Comparison of ENCODE assay signal across 2 cellular contexts in the genomic region with DNA sequence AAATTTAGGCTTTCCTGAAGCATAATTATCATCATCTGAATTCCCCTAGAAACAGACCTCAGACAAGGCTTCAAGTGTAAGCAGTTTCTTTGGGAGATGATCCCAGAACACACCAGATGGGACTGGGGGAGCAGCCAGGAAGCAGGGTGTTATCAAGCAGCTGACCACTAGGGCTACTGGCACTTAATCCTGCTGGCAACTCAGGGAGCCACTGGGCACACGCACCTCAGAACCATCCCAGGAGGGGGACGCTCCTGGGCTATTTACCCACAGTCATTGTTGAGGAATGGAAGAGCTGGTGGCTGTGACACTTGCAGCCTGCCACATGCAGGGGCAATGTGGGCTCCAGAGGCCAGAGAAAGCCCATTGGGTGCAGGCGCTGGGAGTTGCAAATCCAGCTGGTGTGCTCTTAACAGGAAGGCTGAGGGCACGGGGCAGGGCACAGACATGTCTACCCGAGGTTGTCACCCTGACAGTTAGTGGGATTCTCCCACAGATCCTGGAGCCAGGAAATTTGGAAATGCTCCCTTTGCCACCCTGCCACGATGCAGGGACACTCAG.
TF ChIP-seq lines count a peak whose summit lies in the region.

No MANE protein-coding gene starts in this region.

TF ChIP-seq in IMR-90, 13 proteins besides CTCF, POLR2A, EP300 and RAD21:
- TF ChIP-seq FOS (IDR thresholded peaks at IDR 0.05; ENCODE audit: low read depth, low read length) (no peak), MXI1 (IDR thresholded peaks at IDR 0.05; ENCODE audit: borderline replicate concordance, low read depth, low read length) (no peak), SMC3 (IDR thresholded peaks at IDR 0.05; ENCODE audit: low read depth, low read length) (no peak), MAZ (IDR thresholded peaks at IDR 0.05; ENCODE audit: borderline replicate concordance, low read depth, low read length) (no peak), MAFK (IDR thresholded peaks at IDR 0.05; ENCODE audit: low read depth, low read length) (no peak), BHLHE40 (IDR thresholded peaks at IDR 0.05; ENCODE audit: low read depth, low read length) (no peak), RCOR1 (IDR thresholded peaks at IDR 0.05; ENCODE audit: insufficient replicate concordance, low read length) (no peak), NFE2L2 (IDR thresholded peaks at IDR 0.05; ENCODE audit: low read depth, low read length) (no peak), CHD1 (IDR thresholded peaks at IDR 0.05; ENCODE audit: low read depth, low read length) (no peak), CEBPB (IDR thresholded peaks at IDR 0.05; ENCODE audit: low read depth, low read length) (no peak), USF2 (IDR thresholded peaks at IDR 0.05; ENCODE audit: low read depth, low read length) (no peak), RFX5 (IDR thresholded peaks at IDR 0.05; ENCODE audit: low read depth, low read length) (no peak)
- TF ChIP-seq, protein P1, sequence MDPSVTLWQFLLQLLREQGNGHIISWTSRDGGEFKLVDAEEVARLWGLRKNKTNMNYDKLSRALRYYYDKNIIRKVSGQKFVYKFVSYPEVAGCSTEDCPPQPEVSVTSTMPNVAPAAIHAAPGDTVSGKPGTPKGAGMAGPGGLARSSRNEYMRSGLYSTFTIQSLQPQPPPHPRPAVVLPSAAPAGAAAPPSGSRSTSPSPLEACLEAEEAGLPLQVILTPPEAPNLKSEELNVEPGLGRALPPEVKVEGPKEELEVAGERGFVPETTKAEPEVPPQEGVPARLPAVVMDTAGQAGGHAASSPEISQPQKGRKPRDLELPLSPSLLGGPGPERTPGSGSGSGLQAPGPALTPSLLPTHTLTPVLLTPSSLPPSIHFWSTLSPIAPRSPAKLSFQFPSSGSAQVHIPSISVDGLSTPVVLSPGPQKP (IDR thresholded peaks at IDR 0.05; ENCODE audit: borderline replicate concordance, low read depth, low read length), result no peak
TF ChIP-seq in IMR-90: peak in this region for 0.

TF ChIP-seq in H1, 55 proteins besides CTCF, POLR2A, EP300 and RAD21:
- TF ChIP-seq CEBPB (IDR thresholded peaks at IDR 0.05; ENCODE audit: low read depth, low read length), result no peak
- TF ChIP-seq USF2 (IDR thresholded peaks at IDR 0.05; ENCODE audit: low read length), result no peak
- no peak for TF ChIP-seq SIRT6 (IDR thresholded peaks at IDR 0.05; ENCODE audit: low read length)
- no peak for TF ChIP-seq EGR1 (IDR thresholded peaks at IDR 0.05; ENCODE audit: borderline replicate concordance, low read depth, low read length)
- TF ChIP-seq TEAD4 (IDR thresholded peaks at IDR 0.05; ENCODE audit: low read depth, low read length), result no peak
- TF ChIP-seq BACH1 (IDR thresholded peaks at IDR 0.05; ENCODE audit: low read length), result no peak
- TF ChIP-seq EZH2 (IDR thresholded peaks at IDR 0.05; ENCODE audit: low read depth, low read length, severe bottlenecking), result no peak
- TF ChIP-seq MAFK (IDR thresholded peaks at IDR 0.05; ENCODE audit: low read depth, low read length), result no peak
- no peak for TF ChIP-seq SRF (IDR thresholded peaks at IDR 0.05; ENCODE audit: low read depth, low read length)
- TF ChIP-seq, protein P2, sequence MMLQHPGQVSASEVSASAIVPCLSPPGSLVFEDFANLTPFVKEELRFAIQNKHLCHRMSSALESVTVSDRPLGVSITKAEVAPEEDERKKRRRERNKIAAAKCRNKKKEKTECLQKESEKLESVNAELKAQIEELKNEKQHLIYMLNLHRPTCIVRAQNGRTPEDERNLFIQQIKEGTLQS (IDR thresholded peaks at IDR 0.05; ENCODE audit: insufficient read depth, low read depth, low read length), result no peak
- no peak for TF ChIP-seq SUZ12 (IDR thresholded peaks at IDR 0.05; ENCODE audit: low read length)
- no peak for TF ChIP-seq BCL11A (IDR thresholded peaks at IDR 0.05; ENCODE audit: low read depth in 2 of 2, low read length in 2 of 2)
- no peak for TF ChIP-seq KDM4A (IDR thresholded peaks at IDR 0.05; ENCODE audit: low read depth, low read length, severe bottlenecking)
- TF ChIP-seq FOSL1 (IDR thresholded peaks at IDR 0.05; ENCODE audit: insufficient read depth, low read depth, low read length), result no peak
- no peak for TF ChIP-seq CREB1 (IDR thresholded peaks at IDR 0.05)
- no peak for TF ChIP-seq CHD1 (IDR thresholded peaks at IDR 0.05; ENCODE audit: low read depth, low read length)
